ENCODE assay signal across 11 cellular contexts in genomic region chr7:49773082-49773938, GRCh38. TPM values are rescaled to one million over a fixed set of nuclear protein-coding genes. Genes with fewer than 3 reads are reported as not detected.
A peak's percentile ranks its signal among the peaks of the same experiment; 100 is the strongest.
DNase-seq lines count a peak whose midpoint lies in the region; ATAC-seq and TF ChIP-seq lines count a peak whose summit lies in the region.
"Had no signal": no experiment of that assay in that cellular context is flagged by ENCODE, and none has a peak within 500 bp of the region (broad histone marks: within the 10 kb centered on the region; RNA-seq: fewer than 3 reads in every experiment).

TSS of gene VWC2 (plus strand) at chr7:49773638. CDS start at chr7:49775436, 1,798 bp downstream.

- peaks cover 10% of the 10 kb centered on the region for H3K4me1 Mint-ChIP-seq in CD8-positive, alpha-beta T cell (ENCODE audit: low read depth)

- H3K27me3 ChIP-seq in suprapubic skin: peaks cover 45% of the 10 kb centered on the region
- H3K27me3 ChIP-seq in CD8-positive, alpha-beta T cell (ENCODE audit: insufficient read depth, low read length): no peaks in the 10 kb centered on the region

- intact Hi-C loops in left colon (cut with DNase I, micrococcal nuclease): no loop called here
- intact Hi-C loops in CD8-positive, alpha-beta T cell (cut with DNase I, micrococcal nuclease): no loop called here

- H3K9me3 ChIP-seq in suprapubic skin: no peaks in the 10 kb centered on the region
- no peaks in the 10 kb centered on the region for H3K9me3 ChIP-seq in CD8-positive, alpha-beta T cell (ENCODE audit: low read length)

- TF ChIP-seq POLR2A in suprapubic skin (IDR thresholded peaks at IDR 0.05) (no peak), GM18505 (IDR thresholded peaks at IDR 0.05; ENCODE audit: borderline replicate concordance, extremely low read depth, insufficient read depth, insufficient read length) (no peak)

- no peak within 1 kb of the TSS for H3K27ac Mint-ChIP-seq in CD8-positive, alpha-beta T cell

- H3K4me3 Mint-ChIP-seq in CD8-positive, alpha-beta T cell: no peak within 1 kb of the TSS

- no peak within 1 kb of the TSS for H3K27ac ChIP-seq in suprapubic skin
- H3K27ac ChIP-seq in CD8-positive, alpha-beta T cell (ENCODE audit: low read depth, low read length): no peak within 1 kb of the TSS

- TF ChIP-seq EP300 in suprapubic skin (IDR thresholded peaks at IDR 0.05): no peak

- CTCF ChIA-PET in CD8-positive, alpha-beta T cell (lab: Charles Lee): no interaction called here

- H3K36me3 ChIP-seq in suprapubic skin: no peaks in the 10 kb centered on the region
- H3K36me3 ChIP-seq in CD8-positive, alpha-beta T cell (ENCODE audit: insufficient read depth, low read length): no peaks in the 10 kb centered on the region

- peaks cover 41% of the 10 kb centered on the region for H3K27me3 Mint-ChIP-seq in CD8-positive, alpha-beta T cell (ENCODE audit: low read depth)

- no peaks in the 10 kb centered on the region for H3K36me3 Mint-ChIP-seq in CD8-positive, alpha-beta T cell

- peak; percentile 74 for DNase-seq in DMS53 (lab: John Stamatoyannopoulos, UW)
- no peak for DNase-seq in DMS53 treated with DMSO at 0.1 percent for 48 hours (lab: John Stamatoyannopoulos, UW; ENCODE audit: unreplicated experiment)
- peak; percentile 32 for DNase-seq in astrocyte of the hippocampus (ENCODE audit: low read depth, low spot score)
- peak in 1 of 2 donors; percentile 29 for DNase-seq in left colon
- DNase-seq in suprapubic skin (ENCODE audit: low spot score in 2 of 2): no peak
- no peak for DNase-seq in CD8-positive, alpha-beta T cell
- DNase-seq in NCI-H510A treated with DMSO at 0.1 percent for 48 hours (lab: John Stamatoyannopoulos, UW): no peak

- POLR2A ChIA-PET in CD8-positive, alpha-beta T cell (lab: Charles Lee): no interaction called here

- 3% methylated on average over 29 of the region's 83 CpGs for WGBS in suprapubic skin

- peak within 1 kb of the TSS; percentile 64 for H3K4me3 ChIP-seq in suprapubic skin
- H3K4me3 ChIP-seq in CD8-positive, alpha-beta T cell (ENCODE audit: low read depth, low read length): no peak within 1 kb of the TSS

- TF ChIP-seq CTCF in suprapubic skin (IDR thresholded peaks at IDR 0.05): no peak
- no peak for TF ChIP-seq CTCF in CD8-positive, alpha-beta T cell (IDR thresholded peaks at IDR 0.05)

- ATAC-seq in left colon (peak; percentile 48), GM18505 (IDR thresholded peaks at IDR 0.05; ENCODE audit: unreplicated experiment) (no peak)
- ATAC-seq in CD8-positive, alpha-beta T cell: no peak

- H3K9me3 Mint-ChIP-seq in CD8-positive, alpha-beta T cell: no peaks in the 10 kb centered on the region

- H3K4me1 ChIP-seq in suprapubic skin: peaks cover 30% of the 10 kb centered on the region
- no peaks in the 10 kb centered on the region for H3K4me1 ChIP-seq in CD8-positive, alpha-beta T cell (ENCODE audit: insufficient read depth, low read length)

RNA-seq across cellular contexts. Expression of gene VWC2, which starts in this region (rescaled TPM):
- under 1 TPM; 0.09 to 0.25 TPM for total RNA-seq in left colon
- total RNA-seq in suprapubic skin: under 1 TPM; 0.04 to 0.18 (median 0.13) TPM
- total RNA-seq in CD8-positive, alpha-beta T cell: not detected
- total RNA-seq: A172; activated CD8-positive, alpha-beta memory T cell treated with anti-CD3 and anti-CD28 coated beads for 36 hours; fibroblast of villous mesenchyme had no signal

Comparison
In these comparisons a context has a peak if more than half of its experiments do, and no peak if none do; other contexts are left out.
1. DNase-seq: peak in DMS53 (single experiment) and astrocyte of the hippocampus (single experiment); none in DMS53 treated with DMSO at 0.1 percent for 48 hours (single experiment), suprapubic skin (0 of 2), CD8-positive, alpha-beta T cell (0 of 7) and NCI-H510A treated with DMSO at 0.1 percent for 48 hours (single experiment).
2. Peak in ATAC-seq in left colon; RNA of the gene not detected or under 1 TPM.